Comparison of ENCODE assay signal across 9 cellular contexts in the genomic region with DNA sequence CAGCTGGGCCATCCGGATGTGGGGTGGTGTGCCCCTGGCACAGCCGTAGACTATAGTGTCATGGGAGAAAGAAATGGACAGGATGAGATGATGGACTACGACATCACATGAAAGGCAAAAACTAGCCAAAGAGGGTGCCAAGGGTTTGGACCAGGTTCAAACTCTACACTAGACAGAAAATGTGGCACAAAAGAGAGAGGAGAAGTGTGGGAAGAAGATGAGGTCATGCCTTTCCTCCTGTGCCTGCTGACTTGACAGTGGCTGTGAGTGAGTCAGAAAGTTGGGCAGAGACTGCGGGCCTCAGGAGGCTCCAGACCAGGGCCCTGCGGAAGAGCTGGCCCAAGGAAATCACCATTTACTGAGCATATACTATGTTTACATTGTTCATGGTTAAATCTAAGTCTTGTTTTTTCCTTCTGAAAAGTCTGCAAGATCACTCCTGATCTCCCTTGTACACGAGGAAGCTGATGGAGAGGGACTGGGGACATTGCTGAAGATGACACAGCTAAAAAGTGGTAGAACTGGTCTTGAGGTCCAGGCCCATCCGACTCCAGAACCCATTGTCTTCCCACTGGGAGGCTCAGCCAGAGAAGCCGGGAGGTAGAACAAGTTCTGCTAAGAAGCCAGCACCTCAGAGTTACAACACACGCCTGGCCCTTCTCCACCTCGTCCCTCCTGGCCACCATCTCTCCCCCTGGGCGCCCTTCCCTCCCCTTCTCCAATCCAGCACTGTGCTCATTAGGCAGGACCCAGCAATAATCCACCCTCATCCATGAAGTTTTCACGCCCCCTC. TPM values are rescaled to one million over a fixed set of nuclear protein-coding genes. Genes with fewer than 3 reads are reported as not detected.
A peak's percentile ranks its signal among the peaks of the same experiment; 100 is the strongest.
DNase-seq lines count a peak whose midpoint lies in the region; ATAC-seq, FAIRE-seq and TF ChIP-seq lines count a peak whose summit lies in the region.
"Had no signal": no experiment of that assay in that cellular context is flagged by ENCODE, and none has a peak within 500 bp of the region (broad histone marks: within the 10 kb centered on the region; RNA-seq: fewer than 3 reads in every experiment).

No MANE protein-coding gene starts in this region.

- no peak for TF ChIP-seq EP300 in A549 (IDR thresholded peaks at IDR 0.05)

- peaks cover 21% of the 10 kb centered on the region; the same call in 2 of the 3 replicates for H3K4me1 ChIP-seq in A549

- no peak overlapping the region for H3K4me2 ChIP-seq in A549

- no peak for TF ChIP-seq RAD21 in A549 (conservative IDR thresholded peaks at IDR 0.05 in 1 of 2, IDR thresholded peaks at IDR 0.05 in 1 of 2)

- 0 out of 3 replicates have a peak, but pooled peaks cover 6% of the 10 kb centered on the region for H3K9me3 ChIP-seq in A549

- peaks cover 0 to 9% (median 4%) of the 10 kb centered on the region in 7 donors for H3K9me3 Mint-ChIP-seq in CD14-positive monocyte

- TF ChIP-seq CTCF in A549 (IDR thresholded peaks at IDR 0.05) (no peak), bronchial epithelial cell (IDR thresholded peaks at IDR 0.05; ENCODE audit: insufficient read depth, low read length, severe bottlenecking) (no peak), lower leg skin (IDR thresholded peaks at IDR 0.05) (no peak), CD14-positive monocyte (IDR thresholded peaks at IDR 0.05) (no peak)

- H3K36me3 Mint-ChIP-seq in CD14-positive monocyte: no peaks in the 10 kb centered on the region

- DNase-seq in A549 (ENCODE audit: low read depth in 1 of 2, low spot score in 1 of 2) (peak in 1 of 2 experiments; percentile 24), LHCN-M2 (ENCODE audit: low read depth) (peak; percentile 81), bronchial epithelial cell (ENCODE audit: low read depth) (peak; percentile 82), lower leg skin (ENCODE audit: low spot score in 2 of 2) (peak; percentile 28 to 54), CD14-positive monocyte (ENCODE audit: low spot score) (no peak), NCI-H128 (lab: John Stamatoyannopoulos, UW; ENCODE audit: unreplicated experiment) (no peak)
- DNase-seq: activated naive CD8-positive, alpha-beta T cell treated with anti-CD3 and anti-CD28 coated beads, Interleukin-2, amount 50 U/mL, for 24 hours had no signal

- ATAC-seq in A549 (peak; percentile 65 to 73; a peak in 4 of 6 replicates), HG02840 (IDR thresholded peaks at IDR 0.05; ENCODE audit: low FRiP score, unreplicated experiment) (no peak), HG03521 (IDR thresholded peaks at IDR 0.05; ENCODE audit: unreplicated experiment) (no peak)
- ATAC-seq: activated naive CD8-positive, alpha-beta T cell treated with anti-CD3 and anti-CD28 coated beads, Interleukin-2, amount 50 U/mL, for 24 hours had no signal

- H3K4me3 ChIP-seq in A549 (no peak overlapping the region), bronchial epithelial cell (ENCODE audit: low read depth, low read length) (no peak overlapping the region), lower leg skin (ENCODE audit: low read depth, poor library complexity, severe bottlenecking) (no peak overlapping the region)

- no peak overlapping the region for H3K4me3 Mint-ChIP-seq in CD14-positive monocyte
- H3K4me3 Mint-ChIP-seq: activated naive CD8-positive, alpha-beta T cell treated with anti-CD3 and anti-CD28 coated beads, Interleukin-2, amount 50 U/mL, for 24 hours had no signal

- intact Hi-C loops in lower leg skin (cut with DNase I; ENCODE audit: low total_unique reads): no loop called here
- intact Hi-C loops in CD14-positive monocyte (cut with micrococcal nuclease): no loop called here

- H3K27me3 Mint-ChIP-seq in CD14-positive monocyte (ENCODE audit: low read depth in 3 of 3): no peaks in the 10 kb centered on the region
- H3K27me3 Mint-ChIP-seq: activated naive CD8-positive, alpha-beta T cell treated with anti-CD3 and anti-CD28 coated beads, Interleukin-2, amount 50 U/mL, for 24 hours had no signal

- no peaks in the 10 kb centered on the region for H3K27me3 ChIP-seq in bronchial epithelial cell (ENCODE audit: control insufficient read depth, insufficient read depth, low read length)

- no peaks in the 10 kb centered on the region for H3K36me3 ChIP-seq in bronchial epithelial cell (ENCODE audit: control insufficient read depth, insufficient read depth, low read length)

- H3K27ac ChIP-seq in A549: peak overlapping the region in 1 of 2 experiments; percentile 45; a peak in 2 of 6 replicates

- POLR2A ChIA-PET in A549 (lab: Yijun Ruan, JAX): no interaction called here

- 86% methylated on average over 12 of the region's 12 CpGs for WGBS in A549 (ENCODE audit: missing lambda C conversion rate)
- 63 to 64% methylated on average over 12 of the region's 12 CpGs for WGBS in lower leg skin, 2 donors

- H3K4me1 Mint-ChIP-seq in CD14-positive monocyte: peaks cover 9% of the 10 kb centered on the region
- H3K4me1 Mint-ChIP-seq: activated naive CD8-positive, alpha-beta T cell treated with anti-CD3 and anti-CD28 coated beads, Interleukin-2, amount 50 U/mL, for 24 hours had no signal

- CTCF ChIA-PET in A549 (lab: Yijun Ruan, JAX): interaction anchor here (0.7 kb wide), 1 partner anchor 26 kb away, joined by 3 read pairs; no protein-coding TSS in a partner anchor

- no peak for TF ChIP-seq POLR2A in A549 (IDR thresholded peaks at IDR 0.05; ENCODE audit: low read length)
- TF ChIP-seq POLR2A in lower leg skin (IDR thresholded peaks at IDR 0.05): no peak

- H3K27ac Mint-ChIP-seq in CD14-positive monocyte: peak overlapping the region in 2 of 7 donors; percentile 12 to 13
- H3K27ac Mint-ChIP-seq: activated naive CD8-positive, alpha-beta T cell treated with anti-CD3 and anti-CD28 coated beads, Interleukin-2, amount 50 U/mL, for 24 hours had no signal

- no peak for FAIRE-seq in A549 (lab: Jason Lieb, UNC)
- peak; percentile 7 for FAIRE-seq in bronchial epithelial cell (lab: Jason Lieb, UNC)

TF ChIP-seq in A549, 52 proteins besides CTCF, POLR2A, EP300 and RAD21:
- TF ChIP-seq PHF8 (IDR thresholded peaks at IDR 0.05; ENCODE audit: borderline replicate concordance, low read depth) (no peak), KDM1A (IDR thresholded peaks at IDR 0.05; ENCODE audit: low read depth) (no peak), HOXB5 (CRISPR knock-in tag; IDR thresholded peaks at IDR 0.05) (no peak), HDAC2 (IDR thresholded peaks at IDR 0.05) (no peak), CHD4 (IDR thresholded peaks at IDR 0.05; ENCODE audit: borderline replicate concordance) (no peak), POLR2AphosphoS2 (conservative IDR thresholded peaks at IDR 0.05; ENCODE audit: low read length) (no peak), HOXA7 (CRISPR knock-in tag; IDR thresholded peaks at IDR 0.05) (no peak), RARB (CRISPR knock-in tag; IDR thresholded peaks at IDR 0.05) (no peak), BHLHE40 (IDR thresholded peaks at IDR 0.05; ENCODE audit: low read depth, low read length) (no peak)
- TF ChIP-seq, protein P1, sequence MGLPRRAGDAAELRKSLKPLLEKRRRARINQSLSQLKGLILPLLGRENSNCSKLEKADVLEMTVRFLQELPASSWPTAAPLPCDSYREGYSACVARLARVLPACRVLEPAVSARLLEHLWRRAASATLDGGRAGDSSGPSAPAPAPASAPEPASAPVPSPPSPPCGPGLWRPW (IDR thresholded peaks at IDR 0.05): no peak
- TF ChIP-seq, protein P2, sequence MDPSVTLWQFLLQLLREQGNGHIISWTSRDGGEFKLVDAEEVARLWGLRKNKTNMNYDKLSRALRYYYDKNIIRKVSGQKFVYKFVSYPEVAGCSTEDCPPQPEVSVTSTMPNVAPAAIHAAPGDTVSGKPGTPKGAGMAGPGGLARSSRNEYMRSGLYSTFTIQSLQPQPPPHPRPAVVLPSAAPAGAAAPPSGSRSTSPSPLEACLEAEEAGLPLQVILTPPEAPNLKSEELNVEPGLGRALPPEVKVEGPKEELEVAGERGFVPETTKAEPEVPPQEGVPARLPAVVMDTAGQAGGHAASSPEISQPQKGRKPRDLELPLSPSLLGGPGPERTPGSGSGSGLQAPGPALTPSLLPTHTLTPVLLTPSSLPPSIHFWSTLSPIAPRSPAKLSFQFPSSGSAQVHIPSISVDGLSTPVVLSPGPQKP (IDR thresholded peaks at IDR 0.05; ENCODE audit: low read depth, low read length): no peak
- TF ChIP-seq, protein P3, sequence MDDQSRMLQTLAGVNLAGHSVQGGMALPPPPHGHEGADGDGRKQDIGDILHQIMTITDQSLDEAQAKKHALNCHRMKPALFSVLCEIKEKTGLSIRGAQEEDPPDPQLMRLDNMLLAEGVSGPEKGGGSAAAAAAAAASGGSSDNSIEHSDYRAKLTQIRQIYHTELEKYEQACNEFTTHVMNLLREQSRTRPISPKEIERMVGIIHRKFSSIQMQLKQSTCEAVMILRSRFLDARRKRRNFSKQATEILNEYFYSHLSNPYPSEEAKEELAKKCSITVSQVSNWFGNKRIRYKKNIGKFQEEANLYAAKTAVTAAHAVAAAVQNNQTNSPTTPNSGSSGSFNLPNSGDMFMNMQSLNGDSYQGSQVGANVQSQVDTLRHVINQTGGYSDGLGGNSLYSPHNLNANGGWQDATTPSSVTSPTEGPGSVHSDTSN (IDR thresholded peaks at IDR 0.05): no peak

RNA-seq across cellular contexts. Expression of a gene that starts 35.7 kb away (rescaled TPM):
- polyA plus RNA-seq in A549 (2011; rRNA removed) (2.9 and 3.8 TPM in 2 replicates), A549 (2017; fragmentation: RNase III; extraction: RNeasy Plus Mini Kit Qiagen cat#74134 plus additional on column Dnase treatment) (3.5 to 5.2 TPM (median 4.1 TPM) in 3 replicates), CD14-positive monocyte (not detected)
- polyA plus RNA-seq in A549 (2012; cell fraction: cytosol; rRNA removed): 1.3 and 1.6 TPM in 2 replicates
- 1.4 and 2.3 TPM in 2 replicates for polyA plus RNA-seq in A549 (2012; cell fraction: nucleus; rRNA removed)
- 3.8 and 4.0 TPM in 2 replicates for polyA minus RNA-seq in A549 (2011; rRNA and poly(A)+ RNA removed)
- total RNA-seq in LHCN-M2 (2014; rRNA removed) (4.4 and 5.6 TPM in 2 replicates), bronchial epithelial cell (2.6 and 3.6 TPM in 2 replicates), lower leg skin (10 to 100 TPM in 1 of 4 donors, 1 to 10 TPM in 3; 8.8 to 11.1 (median 9.4) TPM)
- polyA plus RNA-seq in LHCN-M2 (2012): 3.0 TPM

Comparison
In these comparisons a context has a peak if more than half of its experiments do, and no peak if none do; other contexts are left out.
1. ATAC-seq: peak in A549 (2 of 2); none in HG02840 (single experiment) and HG03521 (single experiment).
2. DNase-seq: peak in LHCN-M2 (single experiment), bronchial epithelial cell (single experiment) and lower leg skin (2 of 2); none in CD14-positive monocyte (single experiment) and NCI-H128 (single experiment).